In genomic region chr11:7514099-7514725, GRCh38 we compare ENCODE assay signal across 8 cellular contexts. TPM values are rescaled to one million over a fixed set of nuclear protein-coding genes. Genes with fewer than 3 reads are reported as not detected.
DNase-seq lines count a peak whose midpoint lies in the region; ATAC-seq, FAIRE-seq and TF ChIP-seq lines count a peak whose summit lies in the region.

No MANE protein-coding gene starts in this region.

- DNase-seq in HCT116 (ENCODE audit: low read depth, low spot score) (no peak), Peyer's patch (peak in 2 of 3 donors; percentile 32 to 62), H1 (ENCODE audit: low read depth in 1 of 2, low spot score in 2 of 2) (no peak), midbrain (lab: John Stamatoyannopoulos, UW) (peak; percentile 38), upper lobe of left lung (peak in 1 of 2 donors; percentile 82), T1000 (lab: John Stamatoyannopoulos, UW) (no peak)
- no peak for DNase-seq in activated CD4-positive, CD25-positive, alpha-beta regulatory T cell (lab: John Stamatoyannopoulos, UW)

- no peak overlapping the region for H2BK20ac ChIP-seq in H1 (ENCODE audit: low read length)

- no TSS peak for BruUV-seq in HCT116 (replicated peaks; lab: Mats Ljungman, UMichigan)

- POLR2A ChIA-PET in HCT116 (lab: Charles Lee) = no interaction called here
- POLR2A ChIA-PET in H1 (lab: Charles Lee; ENCODE audit: partially characterized antibody) = interaction anchor here (1.0 kb wide), 1 partner anchor 57 kb away, joined by 3 read pairs; no protein-coding TSS in a partner anchor

- peaks cover 8 to 19% of the 10 kb centered on the region in 2 experiments; a peak in 3 of 4 replicates for H3K4me1 ChIP-seq in HCT116 (ENCODE audit: control insufficient read depth in 1 of 2, insufficient read depth in 2 of 2, low read length in 2 of 2)
- H3K4me1 ChIP-seq in Peyer's patch = peaks cover 0 to 32% (median 16%) of the 10 kb centered on the region in 4 donors
- peaks cover 0 to 9% (median 5%) of the 10 kb centered on the region in 4 experiments; a peak in 5 of 7 replicates for H3K4me1 ChIP-seq in H1 (replicated peaks in 1 of 4; ENCODE audit: control insufficient read depth in 3 of 4, insufficient read depth in 4 of 4, low read length in 3 of 4)
- peaks cover 20 to 35% (median 29%) of the 10 kb centered on the region in 4 donors for H3K4me1 ChIP-seq in upper lobe of left lung

- H3K9ac ChIP-seq in HCT116 (ENCODE audit: low read length) (peak overlapping the region; percentile 50), H1 (replicated peaks in 1 of 4; ENCODE audit: extremely low read depth in 1 of 4, low read depth in 3 of 4, low read length in 3 of 4) (no peak overlapping the region; a peak in 2 of 7 replicates)

- WGBS in H1 (ENCODE audit: extremely low coverage in 1 of 2, insufficient coverage in 1 of 2, insufficient read length in 1 of 2, insufficient replicate concordance in 2 of 2, low coverage in 1 of 2, low lambda C conversion rate in 2 of 2, missing lambda C conversion rate in 1 of 2), 2 experiments = 7% methylated on average over 36 of the region's 36 CpGs; no CpG with 5 or more reads in 1 of the 2 experiments
- 6 to 28% methylated on average over 4 to 35 of the region's 36 CpGs for WGBS in upper lobe of left lung, 2 donors

- H4K8ac ChIP-seq in H1 (ENCODE audit: extremely low read depth, insufficient read depth, low read length) = 0 out of 2 replicates have a peak overlapping the region, but pooled peaks have one; percentile 18

- intact Hi-C loops in HCT116 (cut with micrococcal nuclease) = loop anchor here (5.0 kb wide), 1 partner anchor 153 kb away; no protein-coding TSS in a partner anchor

- no peak overlapping the region for H3K56ac ChIP-seq in H1 (replicated peaks; ENCODE audit: insufficient read length, low read depth, low read length)

- peak overlapping the region; percentile 98 for H3K4me3 ChIP-seq in GM12875 (ENCODE audit: low read depth, low read length)
- peak overlapping the region; percentile 54 to 74 for H3K4me3 ChIP-seq in HCT116 (replicated peaks in 1 of 2; ENCODE audit: low read depth in 1 of 2, low read length in 2 of 2)
- H3K4me3 ChIP-seq in Peyer's patch = peak overlapping the region; percentile 62 to 86 (median 76)
- peak overlapping the region; percentile 63 to 77 (median 70) for H3K4me3 ChIP-seq in H1 (ENCODE audit: extremely low read depth in 1 of 4, insufficient read depth in 2 of 4, low read depth in 3 of 4, low read length in 4 of 4)
- peak overlapping the region; percentile 53 to 87 (median 72) for H3K4me3 ChIP-seq in upper lobe of left lung

- no peak overlapping the region; the same call in 1 of the 2 replicates for H3K18ac ChIP-seq in H1 (ENCODE audit: extremely low read depth, low read length)

- TF ChIP-seq CTCF in GM12875 (IDR thresholded peaks at IDR 0.05; ENCODE audit: borderline replicate concordance, insufficient read depth, low read depth, low read length) (no peak), HCT116 (IDR thresholded peaks at IDR 0.05 in 2 of 3, conservative IDR thresholded peaks at IDR 0.05 in 1 of 3; ENCODE audit: borderline replicate concordance in 1 of 3, insufficient read depth in 1 of 3, low read depth in 2 of 3, low read length in 2 of 3) (no peak), Peyer's patch (IDR thresholded peaks at IDR 0.05) (no peak), H1 (IDR thresholded peaks at IDR 0.05; ENCODE audit: control extremely low read depth in 1 of 3, insufficient read depth in 1 of 3, low read depth in 1 of 3, low read length in 3 of 3) (no peak), upper lobe of left lung (IDR thresholded peaks at IDR 0.05) (no peak)

- H3K79me2 ChIP-seq in HCT116 (ENCODE audit: insufficient read depth, low read length) = no peaks in the 10 kb centered on the region
- H3K79me2 ChIP-seq in H1 (ENCODE audit: control insufficient read depth in 1 of 2, insufficient read depth in 2 of 2, low read length in 2 of 2) = no peaks in the 10 kb centered on the region

- H3K9me2 ChIP-seq in HCT116 (ENCODE audit: insufficient read depth) = no peaks in the 10 kb centered on the region

- H3K9me3 ChIP-seq in HCT116 (ENCODE audit: control insufficient read depth in 1 of 2, insufficient read depth in 1 of 2, low read depth in 1 of 2, low read length in 2 of 2) (no peaks in the 10 kb centered on the region), Peyer's patch (no peaks in the 10 kb centered on the region), H1 (ENCODE audit: insufficient read depth in 2 of 2, low read depth in 1 of 2, low read length in 1 of 2) (no peaks in the 10 kb centered on the region), upper lobe of left lung (no peaks in the 10 kb centered on the region)

- H3K36me3 ChIP-seq in HCT116 (ENCODE audit: control insufficient read depth in 1 of 2, insufficient read depth in 2 of 2, low read length in 2 of 2) (no peaks in the 10 kb centered on the region), Peyer's patch (no peaks in the 10 kb centered on the region), H1 (ENCODE audit: control insufficient read depth in 2 of 4, insufficient read depth in 4 of 4, low read length in 3 of 4) (no peaks in the 10 kb centered on the region), upper lobe of left lung (no peaks in the 10 kb centered on the region)

- H3K4me2 ChIP-seq in HCT116 (ENCODE audit: low read length) = peak overlapping the region; percentile 93
- H3K4me2 ChIP-seq in H1 (ENCODE audit: insufficient read depth in 1 of 2, low read depth in 2 of 2, low read length in 2 of 2) = peak overlapping the region; percentile 69 to 99

- H2BK12ac ChIP-seq in H1 (ENCODE audit: low read depth, low read length) = 0 out of 2 replicates have a peak overlapping the region, but pooled peaks have one; percentile 14

- no peak for FAIRE-seq in H1 (lab: Jason Lieb, UNC)

- H3K27me3 ChIP-seq in HCT116 (ENCODE audit: insufficient read depth, low read length) (no peaks in the 10 kb centered on the region; the same call in 1 of the 2 replicates), Peyer's patch (no peaks in the 10 kb centered on the region), H1 (replicated peaks in 1 of 4; ENCODE audit: control insufficient read depth in 3 of 4, extremely low read depth in 1 of 4, insufficient read depth in 3 of 4, low read length in 3 of 4) (peaks cover 0 to 17% (median 9%) of the 10 kb centered on the region in 4 experiments; a peak in 4 of 7 replicates), upper lobe of left lung (peaks cover 0 to 5% (median 0%) of the 10 kb centered on the region in 4 donors)

- no peak overlapping the region for H2BK120ac ChIP-seq in H1 (replicated peaks; ENCODE audit: low read depth, low read length)

- H2AK5ac ChIP-seq in H1 (ENCODE audit: low read depth, low read length) = no peak overlapping the region

- TF ChIP-seq EP300 in H1 (IDR thresholded peaks at IDR 0.05; ENCODE audit: borderline replicate concordance in 1 of 2, low read depth in 2 of 2, low read length in 2 of 2) = no peak
- no peak for TF ChIP-seq EP300 in upper lobe of left lung (IDR thresholded peaks at IDR 0.05)

- H2BK15ac ChIP-seq in H1 (ENCODE audit: low read length) = no peak overlapping the region

- H3K4ac ChIP-seq in H1 (replicated peaks; ENCODE audit: insufficient read length, low read depth, low read length) = no peak overlapping the region

- no peak overlapping the region for H3K23ac ChIP-seq in H1 (ENCODE audit: insufficient read length)

- no peak overlapping the region for H3K14ac ChIP-seq in H1 (ENCODE audit: insufficient read length)

- CTCF ChIA-PET in HCT116 (lab: Charles Lee) (interaction anchor here (2.5 kb wide), 1 partner anchor 143 kb away, joined by 14 read pairs; no protein-coding TSS in a partner anchor), H1 (lab: Charles Lee; ENCODE audit: partially characterized antibody) (interaction anchor here (0.6 to 4.4 kb wide), 12 partner anchors 9 to 234 kb away, joined by 3 to 28 read pairs (median 4); no protein-coding TSS in a partner anchor)

- RAD21 ChIA-PET in HCT116 (lab: Charles Lee; ENCODE audit: low non-redundant PET in 1 of 2, low total read pairs in 2 of 2, uncharacterized antibody in 2 of 2, unreplicated experiment in 2 of 2) = interaction anchor here in 1 of 2 experiments (1.2 kb wide), 1 partner anchor 143 kb away, joined by 4 read pairs; no protein-coding TSS in a partner anchor

- no peak overlapping the region for H2BK5ac ChIP-seq in H1 (ENCODE audit: low read depth, low read length)

- H3K79me1 ChIP-seq in H1 (ENCODE audit: low read depth, low read length) = no peaks in the 10 kb centered on the region

- peaks cover 9% of the 10 kb centered on the region for H3K23me2 ChIP-seq in H1 (ENCODE audit: low read depth, low read length)

- no peak for TF ChIP-seq RAD21 in HCT116 (IDR thresholded peaks at IDR 0.05; ENCODE audit: low read depth)
- TF ChIP-seq RAD21 in H1 (IDR thresholded peaks at IDR 0.05 in 1 of 2, conservative IDR thresholded peaks at IDR 0.05 in 1 of 2; ENCODE audit: low read depth in 2 of 2, low read length in 2 of 2) = no peak

- ATAC-seq in HCT116 (peak; percentile 33), upper lobe of left lung (ENCODE audit: low FRiP score in 2 of 2) (peak; percentile 27 to 30)

- H4K5ac ChIP-seq in H1 (ENCODE audit: insufficient read length, low read depth, low read length) = no peak overlapping the region

- H4K91ac ChIP-seq in H1 (replicated peaks; ENCODE audit: insufficient read length, low read length) = no peak overlapping the region

- H2AFZ ChIP-seq in HCT116 (ENCODE audit: low read depth, low read length, poor library complexity, severe bottlenecking) (peak overlapping the region; percentile 74), H1 (ENCODE audit: low read length) (peak overlapping the region; percentile 89)

- H3K27ac ChIP-seq in HCT116 (ENCODE audit: low read depth, low read length) = peak overlapping the region; percentile 63; the same call in 1 of the 2 replicates
- H3K27ac ChIP-seq in Peyer's patch = peak overlapping the region; percentile 90 to 95 (median 92)
- H3K27ac ChIP-seq in H1 (ENCODE audit: low read depth, low read length) = no peak overlapping the region
- peak overlapping the region; percentile 86 to 93 (median 89) for H3K27ac ChIP-seq in upper lobe of left lung

- TF ChIP-seq POLR2A in HCT116 (IDR thresholded peaks at IDR 0.05; ENCODE audit: borderline replicate concordance, extremely low read depth, insufficient read depth, insufficient read length) = no peak
- peak; percentile 1 to 39 for TF ChIP-seq POLR2A in Peyer's patch (IDR thresholded peaks at IDR 0.05)
- no peak for TF ChIP-seq POLR2A in H1 (IDR thresholded peaks at IDR 0.05; ENCODE audit: control extremely low read depth in 1 of 2, low read depth in 2 of 2, low read length in 2 of 2)
- TF ChIP-seq POLR2A in upper lobe of left lung (IDR thresholded peaks at IDR 0.05) = no peak

- H4K20me1 ChIP-seq in HCT116 (ENCODE audit: insufficient read depth) (no peaks in the 10 kb centered on the region), H1 (replicated peaks in 1 of 2; ENCODE audit: control insufficient read depth in 1 of 2, insufficient read depth in 2 of 2, low read length in 2 of 2) (no peaks in the 10 kb centered on the region)

RNA-seq across cellular contexts. Expression of gene PPFIBP2, which starts 0.4 kb away (rescaled TPM):
- total RNA-seq in HCT116 (2021; ENCODE audit: unreplicated experiment) = 5.7 TPM
- polyA plus RNA-seq in HCT116 (2012) = 3.8 and 5.9 TPM in 2 replicates
- total RNA-seq in Peyer's patch = 100 to 1,000 TPM in 3 of 4 donors, 10 to 100 TPM in 1; 74.6 to 245 (median 148) TPM
- 9.8 and 11.7 TPM in 2 replicates for total RNA-seq in H1 (2021; fragmentation: NEBNext Ultra II Directional; extraction: Animal tissue kit (Norgen Biotek cat#: 25700))
- 5.5 and 6.3 TPM in 2 replicates for polyA plus RNA-seq in H1 (2011; rRNA removed)
- 7.6 TPM for polyA plus RNA-seq in H1 (2011; cell fraction: cytosol; rRNA removed)
- 19.1 TPM for polyA plus RNA-seq in H1 (2011; cell fraction: nucleus; rRNA removed)
- polyA plus RNA-seq in H1 (2012, experiment 1 of 2) = 6.8 to 11.5 TPM (median 8.5 TPM) in 4 replicates
- polyA plus RNA-seq in H1 (2012, experiment 2 of 2) = 1.0 TPM
- 7.7 TPM for polyA plus RNA-seq in H1 (2013, experiment 1 of 2)
- 6.1 TPM for polyA plus RNA-seq in H1 (2013, experiment 2 of 2)
- polyA minus RNA-seq in H1 (2011; rRNA and poly(A)+ RNA removed) = 25.4 and 30.6 TPM in 2 replicates
- polyA minus RNA-seq in H1 (2011; cell fraction: cytosol; rRNA and poly(A)+ RNA removed) = 6.1 TPM
- polyA minus RNA-seq in H1 (2011; cell fraction: nucleus; rRNA and poly(A)+ RNA removed) = 25.8 TPM
- 10 to 100 TPM; 10.6 to 63.9 (median 36.7) TPM for total RNA-seq in upper lobe of left lung

RNA-seq across cellular contexts. Expression of gene OLFML1, which starts 28.9 kb away (rescaled TPM):
- total RNA-seq in HCT116 (2021; ENCODE audit: unreplicated experiment) = not detected
- not detected in 2 replicates for polyA plus RNA-seq in HCT116 (2012)
- total RNA-seq in Peyer's patch = 1 to 10 TPM; 2.3 to 8.4 (median 3.2) TPM
- total RNA-seq in H1 (2021; fragmentation: NEBNext Ultra II Directional; extraction: Animal tissue kit (Norgen Biotek cat#: 25700)) = 0.24 TPM in 1 of 2 replicates, not detected in the other
- 0.03 TPM in 1 of 2 replicates, not detected in the other for polyA plus RNA-seq in H1 (2011; rRNA removed)
- not detected for polyA plus RNA-seq in H1 (2011; cell fraction: cytosol; rRNA removed)
- polyA plus RNA-seq in H1 (2011; cell fraction: nucleus; rRNA removed) = not detected
- 0.11 to 0.28 TPM (median 0.19 TPM) in 4 replicates for polyA plus RNA-seq in H1 (2012, experiment 1 of 2)
- polyA plus RNA-seq in H1 (2012, experiment 2 of 2) = not detected
- polyA plus RNA-seq in H1 (2013, experiment 1 of 2) = 0.08 TPM
- polyA plus RNA-seq in H1 (2013, experiment 2 of 2) = 0.07 TPM
- polyA minus RNA-seq in H1 (2011; rRNA and poly(A)+ RNA removed) = 0.22 and 0.27 TPM in 2 replicates
- not detected for polyA minus RNA-seq in H1 (2011; cell fraction: cytosol; rRNA and poly(A)+ RNA removed)
- 0.20 TPM for polyA minus RNA-seq in H1 (2011; cell fraction: nucleus; rRNA and poly(A)+ RNA removed)
- total RNA-seq in upper lobe of left lung = 10 to 100 TPM in 2 of 6 donors, 1 to 10 TPM in 4; 1.6 to 34.2 (median 4.6) TPM

Comparison
In these comparisons a context has a peak if more than half of its experiments do, and no peak if none do; other contexts are left out.
1. DNase-seq: peak in Peyer's patch (2 of 3) and midbrain (single experiment); none in HCT116 (single experiment), H1 (0 of 2), T1000 (single experiment) and activated CD4-positive, CD25-positive, alpha-beta regulatory T cell (0 of 4).
2. POLR2A ChIP-seq: peak in Peyer's patch (2 of 2); none in HCT116 (single experiment), H1 (0 of 2) and upper lobe of left lung (0 of 4).
3. Peak in every context shown above with its lines, with median percentiles within 50 percentile points of each other: H3K4me3 ChIP-seq.